8 cellular contexts compared by ENCODE assay signal in the genomic region with DNA sequence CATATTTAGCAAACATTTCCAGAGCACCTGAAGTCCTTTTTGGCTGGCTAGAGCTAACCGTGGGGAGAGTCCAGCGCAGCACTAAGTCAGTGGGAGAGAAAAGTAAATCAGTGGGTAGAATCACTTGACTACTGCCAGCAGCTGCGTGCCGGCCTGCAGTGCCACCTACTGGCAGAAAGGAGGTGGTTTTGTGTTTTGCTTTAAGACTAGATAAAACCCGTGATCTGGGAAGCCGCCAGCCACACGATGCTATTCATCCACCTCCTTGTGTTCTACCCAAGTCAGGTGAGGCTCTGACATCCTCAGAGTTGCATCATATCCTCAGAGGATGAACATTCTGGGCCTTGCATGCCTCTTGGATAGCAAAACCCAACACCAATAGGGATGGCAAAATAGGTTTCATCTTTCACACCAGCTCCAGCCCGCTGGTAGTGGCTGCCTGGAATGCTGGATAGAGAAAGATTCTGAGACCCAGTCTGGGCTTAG. TPM values are rescaled to one million over a fixed set of nuclear protein-coding genes. Genes with fewer than 3 reads are reported as not detected.
DNase-seq lines count a peak whose midpoint lies in the region; ATAC-seq and TF ChIP-seq lines count a peak whose summit lies in the region.

No MANE protein-coding gene starts in this region.

- ATAC-seq in GM19324 (IDR thresholded peaks at IDR 0.05; ENCODE audit: low FRiP score, unreplicated experiment) = no peak

- no peak overlapping the region for H3K4me3 ChIP-seq in fibroblast of villous mesenchyme (ENCODE audit: low read depth, low read length)

- in situ Hi-C loops in KBM-7 (cut with MboI; ENCODE audit: low pct_unique_long_range_greater_than_20kb, low sequenced_read_pairs) = no loop called here

- peak; percentile 91 for TF ChIP-seq CTCF in fibroblast of villous mesenchyme (IDR thresholded peaks at IDR 0.05; ENCODE audit: insufficient read depth, low read depth, low read length)

- DNase-seq in DMS153 (lab: John Stamatoyannopoulos, UW) (peak; percentile 82), KBM-7 (peak; percentile 66), RPMI8226 (peak; percentile 80), fibroblast of villous mesenchyme (ENCODE audit: low read depth) (peak; percentile 85), occipital lobe (lab: John Stamatoyannopoulos, UW) (peak; percentile 75), substantia nigra (lab: John Stamatoyannopoulos, UW) (peak in 42 of 49 donors; percentile 16 to 83 (median 60))
- peak; percentile 47 to 54 for DNase-seq in activated T-helper 1 cell treated with anti-CD3 and anti-CD28 coated beads, Interleukin-2, amount 50 U/mL, for 16 hours (ENCODE audit: low read depth in 1 of 2, low spot score in 1 of 2)

- H3K27ac ChIP-seq in substantia nigra (ENCODE audit: low read depth, low read length, poor library complexity, severe bottlenecking) = no peak overlapping the region

RNA-seq across cellular contexts. Expression of a gene that starts 14.1 kb away (rescaled TPM):
- total RNA-seq in fibroblast of villous mesenchyme = under 0.01 and 0.32 TPM in 2 replicates
- 0.47 TPM for total RNA-seq in occipital lobe

RNA-seq across cellular contexts. Expression of a gene that starts 18.3 kb away (rescaled TPM):
- total RNA-seq in fibroblast of villous mesenchyme = not detected in 2 replicates
- 0.94 TPM for total RNA-seq in occipital lobe

RNA-seq across cellular contexts. Expression of a gene that starts 37.6 kb away (rescaled TPM):
- total RNA-seq in fibroblast of villous mesenchyme (not detected in 2 replicates), occipital lobe (51.2 TPM)

Comparison
In these comparisons a context has a peak if more than half of its experiments do, and no peak if none do; other contexts are left out.
1. RNA of a gene that starts 37.6 kb away (total RNA-seq): 51.2 TPM in occipital lobe (single experiment); not detected in fibroblast of villous mesenchyme; every median in the first group is over 10 times any median in the second.
2. Peak in every context shown above with its lines, with median percentiles within 50 percentile points of each other: DNase-seq.